ENCODE assay signal across 16 cellular contexts in the genomic region with DNA sequence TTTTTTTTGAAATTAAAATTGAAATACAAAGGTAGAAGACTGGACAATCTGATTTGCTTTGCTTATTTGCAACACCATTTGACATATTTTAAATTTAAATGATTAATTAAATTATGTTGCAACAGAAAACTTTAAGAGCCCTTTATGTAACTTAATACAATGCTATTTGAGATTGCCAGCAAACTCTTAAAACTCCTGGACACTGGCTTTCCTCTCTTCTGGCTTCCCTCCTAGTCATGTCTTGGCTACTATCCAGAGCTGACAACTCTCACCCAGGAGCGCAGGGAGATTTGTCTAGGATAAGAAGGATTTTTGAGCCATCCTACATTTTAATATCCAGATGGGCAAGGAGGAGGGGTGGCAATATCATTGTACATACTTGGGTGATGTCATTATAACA.
DNase-seq lines count a peak whose midpoint lies in the region; ATAC-seq, FAIRE-seq and TF ChIP-seq lines count a peak whose summit lies in the region.
"Had no signal": no experiment of that assay in that cellular context is flagged by ENCODE, and none has a peak within 500 bp of the region (broad histone marks: within the 10 kb centered on the region; RNA-seq: fewer than 3 reads in every experiment).

No MANE protein-coding gene starts in this region.

- DNase-seq in D721Med (ENCODE audit: insufficient read length, low spot score) = no peak
- DNase-seq in M059J (ENCODE audit: low read depth) = peak; percentile 83
- peak; percentile 20 for DNase-seq in fibroblast of villous mesenchyme (ENCODE audit: low read depth)
- DNase-seq in SKM-1 treated with dmso at 0.1 percent for 144 hours (lab: John Stamatoyannopoulos, UW; ENCODE audit: unreplicated experiment) = no peak
- no peak for DNase-seq in retina
- no peak for DNase-seq in NCI-H187 treated with DMSO at 0.1 percent for 48 hours (lab: John Stamatoyannopoulos, UW)
- DNase-seq: activated CD4-positive, alpha-beta T cell treated with anti-CD3 and anti-CD28 coated beads, Interleukin-2, amount 50 U/mL, for 1 hour; activated naive CD4-positive, alpha-beta T cell treated with anti-CD3 and anti-CD28 coated beads, Interleukin-2, amount 10 ng/mL, durations not matched to agents 7 days and 5 days; head of caudate nucleus; lower lobe of right lung; NCI-H1417 treated with DMSO at 0.1 percent for 48 hours; pancreas; stimulated activated CD4-positive, alpha-beta T cell treated with anti-CD3 and anti-CD28 coated beads, Interleukin-1b, Interleukin-23, amount 100 ng/mL, for 48 hours had no signal

- FAIRE-seq in D721Med (lab: Jason Lieb, UNC) = peak; percentile 66

- TF ChIP-seq CTCF in D721Med (IDR thresholded peaks at IDR 0.05; ENCODE audit: insufficient read depth, missing control alignments) (no peak), fibroblast of villous mesenchyme (IDR thresholded peaks at IDR 0.05; ENCODE audit: insufficient read depth, low read depth, low read length) (no peak)

- no peak overlapping the region for H3K4me3 ChIP-seq in fibroblast of villous mesenchyme (ENCODE audit: low read depth, low read length)
- H3K4me3 ChIP-seq: BLaER1, lower lobe of right lung, pancreas had no signal

- ATAC-seq in SK-N-SH treated with all-trans-retinoic acid at 6 μM for 48 hours (peak; percentile 83), GM18868 (IDR thresholded peaks at IDR 0.05; ENCODE audit: unreplicated experiment) (no peak)
- ATAC-seq: lower lobe of right lung, pancreas had no signal

TF ChIP-seq in SK-N-SH treated with all-trans-retinoic acid at 6 μM for 48 hours, 23 proteins besides CTCF, POLR2A, EP300 and RAD21:
- TF ChIP-seq ISL1 (CRISPR knock-in tag; IDR thresholded peaks at IDR 0.05) (peak; percentile 59), ZFP30 (CRISPR knock-in tag; IDR thresholded peaks at IDR 0.05) (no peak), ZFP3 (CRISPR knock-in tag; IDR thresholded peaks at IDR 0.05) (no peak), ZNF70 (CRISPR knock-in tag; IDR thresholded peaks at IDR 0.05) (no peak), GLIS3 (CRISPR knock-in tag; IDR thresholded peaks at IDR 0.05) (no peak), SNAI2 (CRISPR knock-in tag; IDR thresholded peaks at IDR 0.05) (no peak)
- TF ChIP-seq, protein P1, sequence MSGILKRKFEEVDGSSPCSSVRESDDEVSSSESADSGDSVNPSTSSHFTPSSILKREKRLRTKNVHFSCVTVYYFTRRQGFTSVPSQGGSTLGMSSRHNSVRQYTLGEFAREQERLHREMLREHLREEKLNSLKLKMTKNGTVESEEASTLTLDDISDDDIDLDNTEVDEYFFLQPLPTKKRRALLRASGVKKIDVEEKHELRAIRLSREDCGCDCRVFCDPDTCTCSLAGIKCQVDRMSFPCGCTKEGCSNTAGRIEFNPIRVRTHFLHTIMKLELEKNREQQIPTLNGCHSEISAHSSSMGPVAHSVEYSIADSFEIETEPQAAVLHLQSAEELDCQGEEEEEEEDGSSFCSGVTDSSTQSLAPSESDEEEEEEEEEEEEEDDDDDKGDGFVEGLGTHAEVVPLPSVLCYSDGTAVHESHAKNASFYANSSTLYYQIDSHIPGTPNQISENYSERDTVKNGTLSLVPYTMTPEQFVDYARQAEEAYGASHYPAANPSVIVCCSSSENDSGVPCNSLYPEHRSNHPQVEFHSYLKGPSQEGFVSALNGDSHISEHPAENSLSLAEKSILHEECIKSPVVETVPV (CRISPR knock-in tag; IDR thresholded peaks at IDR 0.05) = no peak
- TF ChIP-seq, protein P2, sequence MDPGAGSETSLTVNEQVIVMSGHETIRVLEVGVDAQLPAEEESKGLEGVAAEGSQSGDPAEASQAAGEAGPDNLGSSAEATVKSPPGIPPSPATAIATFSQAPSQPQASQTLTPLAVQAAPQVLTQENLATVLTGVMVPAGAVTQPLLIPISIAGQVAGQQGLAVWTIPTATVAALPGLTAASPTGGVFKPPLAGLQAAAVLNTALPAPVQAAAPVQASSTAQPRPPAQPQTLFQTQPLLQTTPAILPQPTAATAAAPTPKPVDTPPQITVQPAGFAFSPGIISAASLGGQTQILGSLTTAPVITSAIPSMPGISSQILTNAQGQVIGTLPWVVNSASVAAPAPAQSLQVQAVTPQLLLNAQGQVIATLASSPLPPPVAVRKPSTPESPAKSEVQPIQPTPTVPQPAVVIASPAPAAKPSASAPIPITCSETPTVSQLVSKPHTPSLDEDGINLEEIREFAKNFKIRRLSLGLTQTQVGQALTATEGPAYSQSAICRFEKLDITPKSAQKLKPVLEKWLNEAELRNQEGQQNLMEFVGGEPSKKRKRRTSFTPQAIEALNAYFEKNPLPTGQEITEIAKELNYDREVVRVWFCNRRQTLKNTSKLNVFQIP (CRISPR knock-in tag; IDR thresholded peaks at IDR 0.05; ENCODE audit: borderline replicate concordance, low read depth) = no peak
TF ChIP-seq in SK-N-SH treated with all-trans-retinoic acid at 6 μM for 48 hours: peak in this region for 1.

Comparison
In these comparisons a context has a peak if more than half of its experiments do, and no peak if none do; other contexts are left out.
1. DNase-seq: peak in M059J (single experiment) and fibroblast of villous mesenchyme (single experiment); none in D721Med (single experiment), SKM-1 treated with dmso at 0.1 percent for 144 hours (single experiment), retina (single experiment) and NCI-H187 treated with DMSO at 0.1 percent for 48 hours (single experiment).